24 cellular contexts compared by ENCODE assay signal in the genomic region with DNA sequence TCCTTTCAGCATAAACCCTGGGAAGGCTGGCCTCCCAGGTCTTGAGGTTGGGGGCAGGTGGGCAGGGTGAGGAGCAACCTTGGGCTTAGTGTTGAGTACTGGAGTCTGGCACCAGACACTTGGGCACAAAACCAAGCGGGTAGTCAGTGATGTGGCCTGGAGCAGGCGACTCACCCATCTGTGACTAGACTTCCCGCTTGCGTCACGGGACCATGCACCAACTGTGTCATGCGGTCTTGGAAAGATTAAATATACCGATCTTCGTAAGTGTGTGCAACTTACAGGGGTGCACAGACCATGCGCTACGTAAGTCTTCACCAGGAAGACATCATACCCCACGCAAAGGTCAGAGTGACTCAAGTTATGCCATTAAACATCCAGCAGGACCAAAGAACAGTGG.
"Had no signal": no experiment of that assay in that cellular context is flagged by ENCODE, and none has a peak within 500 bp of the region (broad histone marks: within the 10 kb centered on the region; RNA-seq: fewer than 3 reads in every experiment).

No MANE protein-coding gene starts in this region.

- H3K27me3 ChIP-seq: breast epithelium, neutrophil, right lobe of liver, suprapubic skin, tibial nerve had no signal

- H3K27ac ChIP-seq: breast epithelium, coronary artery, esophagus muscularis mucosa, left ventricle myocardium inferior, neutrophil, parathyroid adenoma, right lobe of liver, skin epidermis, suprapubic skin, tibial nerve, VCaP had no signal

- H3K79me2 ChIP-seq: parathyroid adenoma had no signal

- H3K36me3 ChIP-seq: breast epithelium, esophagus muscularis mucosa, left ventricle myocardium inferior, neutrophil, right lobe of liver, suprapubic skin, tibial nerve had no signal

- H2AFZ ChIP-seq: parathyroid adenoma had no signal

- H3K4me1 Mint-ChIP-seq: activated CD4-positive, alpha-beta T cell treated with anti-CD3 and anti-CD28 coated beads, Interleukin-2, amount 10 ng/mL, durations not matched to agents 7 days and 5 days; activated naive CD8-positive, alpha-beta T cell treated with anti-CD3 and anti-CD28 coated beads for 36 hours; stimulated activated effector memory CD8-positive, alpha-beta T cell treated with anti-CD3 and anti-CD28 coated beads, Interleukin-12 subunit alpha, Interleukin-12 subunit beta, amount 100 ng/mL, for 72 hours; stimulated activated naive CD8-positive, alpha-beta T cell treated with anti-CD3 and anti-CD28 coated beads, Interleukin-15, amount 100 ng/mL, for 72 hours; T-helper 17 cell had no signal

- H3K9ac ChIP-seq: parathyroid adenoma had no signal

- H3K9me3 Mint-ChIP-seq: activated CD4-positive, alpha-beta T cell treated with anti-CD3 and anti-CD28 coated beads, Interleukin-2, amount 10 ng/mL, durations not matched to agents 7 days and 5 days; activated naive CD8-positive, alpha-beta T cell treated with anti-CD3 and anti-CD28 coated beads for 36 hours; activated T-cell treated with anti-CD3 and anti-CD28 coated beads, Interleukin-2, amount 50 U/mL, for 4 hours; activated T-helper 2 cell treated with anti-CD3 and anti-CD28 coated beads, Interferon-gamma antibody, Interleukin-2, Interleukin-4, amounts not matched to agents 10 μg/mL and 5 μg/mL and 100 μg/mL, durations not matched to agents 14 hours and 24 hours and 36 hours; nephron; stimulated activated effector memory CD8-positive, alpha-beta T cell treated with anti-CD3 and anti-CD28 coated beads, Interleukin-12 subunit alpha, Interleukin-12 subunit beta, amount 100 ng/mL, for 72 hours; stimulated activated naive CD8-positive, alpha-beta T cell treated with anti-CD3 and anti-CD28 coated beads, Interleukin-15, amount 100 ng/mL, for 72 hours had no signal

- H3K36me3 Mint-ChIP-seq: activated naive CD8-positive, alpha-beta T cell treated with anti-CD3 and anti-CD28 coated beads for 36 hours; stimulated activated effector memory CD8-positive, alpha-beta T cell treated with anti-CD3 and anti-CD28 coated beads, Interleukin-12 subunit alpha, Interleukin-12 subunit beta, amount 100 ng/mL, for 72 hours had no signal

- H3K4me3 Mint-ChIP-seq: activated CD4-positive, alpha-beta T cell treated with anti-CD3 and anti-CD28 coated beads, Interleukin-2, amount 10 ng/mL, durations not matched to agents 7 days and 5 days; activated naive CD8-positive, alpha-beta T cell treated with anti-CD3 and anti-CD28 coated beads for 36 hours; activated T-cell treated with anti-CD3 and anti-CD28 coated beads, Interleukin-2, amount 50 U/mL, for 4 hours; nephron; stimulated activated effector memory CD8-positive, alpha-beta T cell treated with anti-CD3 and anti-CD28 coated beads, Interleukin-12 subunit alpha, Interleukin-12 subunit beta, amount 100 ng/mL, for 72 hours; stimulated activated naive CD8-positive, alpha-beta T cell treated with anti-CD3 and anti-CD28 coated beads, Interleukin-15, amount 100 ng/mL, for 72 hours; T-helper 17 cell had no signal

- DNase-seq: activated CD4-positive, alpha-beta T cell treated with anti-CD3 and anti-CD28 coated beads, Interleukin-2, amount 10 ng/mL, durations not matched to agents 7 days and 5 days; activated CD8-positive, alpha-beta memory T cell treated with anti-CD3 and anti-CD28 coated beads, Interleukin-2, amount 50 U/mL, for 4 hours; activated naive CD4-positive, alpha-beta T cell treated with Interleukin-2 at 50 U/mL for 16 hours; activated naive CD8-positive, alpha-beta T cell treated with anti-CD3 and anti-CD28 coated beads for 36 hours; activated T-cell treated with anti-CD3 and anti-CD28 coated beads, Interleukin-2, amount 50 U/mL, for 4 hours; glutamatergic neuron; hippocampal formation; left ventricle myocardium inferior; stimulated activated CD4-positive, alpha-beta T cell treated with anti-CD3 and anti-CD28 coated beads, Interleukin-2, amount 100 ng/mL, for 24 hours; stimulated activated naive CD8-positive, alpha-beta T cell treated with anti-CD3 and anti-CD28 coated beads, Interleukin-15, amount 100 ng/mL, for 72 hours; T-helper 17 cell had no signal

- H3K9me3 ChIP-seq: breast epithelium, esophagus muscularis mucosa, left ventricle myocardium inferior, neutrophil, right lobe of liver, suprapubic skin, tibial nerve had no signal

- H3K4me3 ChIP-seq: breast epithelium, coronary artery, esophagus muscularis mucosa, left ventricle myocardium inferior, right lobe of liver, skin epidermis, suprapubic skin, tibial nerve had no signal

- H3K4me1 ChIP-seq: breast epithelium, left ventricle myocardium inferior, parathyroid adenoma, right lobe of liver, suprapubic skin, tibial nerve had no signal

- H3K27ac Mint-ChIP-seq: activated CD4-positive, alpha-beta T cell treated with anti-CD3 and anti-CD28 coated beads, Interleukin-2, amount 10 ng/mL, durations not matched to agents 7 days and 5 days; activated naive CD8-positive, alpha-beta T cell treated with anti-CD3 and anti-CD28 coated beads for 36 hours; activated T-helper 2 cell treated with anti-CD3 and anti-CD28 coated beads, Interferon-gamma antibody, Interleukin-2, Interleukin-4, amounts not matched to agents 10 μg/mL and 5 μg/mL and 100 μg/mL, durations not matched to agents 14 hours and 24 hours and 36 hours; nephron; stimulated activated effector memory CD8-positive, alpha-beta T cell treated with anti-CD3 and anti-CD28 coated beads, Interleukin-12 subunit alpha, Interleukin-12 subunit beta, amount 100 ng/mL, for 72 hours; stimulated activated naive CD8-positive, alpha-beta T cell treated with anti-CD3 and anti-CD28 coated beads, Interleukin-15, amount 100 ng/mL, for 72 hours; T-helper 17 cell had no signal
